Comparison of ENCODE assay signal across 13 cellular contexts in genomic region chr17:65183736-65184135, GRCh38. TPM values are rescaled to one million over a fixed set of nuclear protein-coding genes. Genes with fewer than 3 reads are reported as not detected.
DNase-seq lines count a peak whose midpoint lies in the region; ATAC-seq, FAIRE-seq and TF ChIP-seq lines count a peak whose summit lies in the region.
"Had no signal": no experiment of that assay in that cellular context is flagged by ENCODE, and none has a peak within 500 bp of the region (broad histone marks: within the 10 kb centered on the region; RNA-seq: fewer than 3 reads in every experiment).

No MANE protein-coding gene starts in this region.

- no peak overlapping the region for H3K4me3 ChIP-seq in A549

- no peak for TF ChIP-seq POLR2A in A549 (IDR thresholded peaks at IDR 0.05; ENCODE audit: low read length)

- CTCF ChIA-PET in A549 (lab: Yijun Ruan, JAX), result interaction anchor here (2.1 kb wide), 1 partner anchor 14 kb away, joined by 9 read pairs; no protein-coding TSS in a partner anchor

- TF ChIP-seq CTCF in A549 (IDR thresholded peaks at IDR 0.05), result no peak
- TF ChIP-seq CTCF in HFFc6 (IDR thresholded peaks at IDR 0.05), result no peak

- H3K4me1 Mint-ChIP-seq in HFFc6 (ENCODE audit: low read depth), result peaks cover 56% of the 10 kb centered on the region

- TF ChIP-seq EP300 in A549 (IDR thresholded peaks at IDR 0.05), result no peak

- peak; percentile 43 for FAIRE-seq in A549 (lab: Jason Lieb, UNC)

- no peaks in the 10 kb centered on the region for H3K9me3 ChIP-seq in A549

- TF ChIP-seq RAD21 in A549 (conservative IDR thresholded peaks at IDR 0.05 in 1 of 2, IDR thresholded peaks at IDR 0.05 in 1 of 2), result no peak

- DNase-seq in A549 (ENCODE audit: low read depth in 1 of 2, low spot score in 1 of 2) (peak; percentile 35 to 74), HFFc6 (peak; percentile 55), T47D (ENCODE audit: low read depth in 1 of 2, low spot score in 1 of 2) (peak; percentile 25 to 80), islet precursor cell (peak; percentile 85), SHP77 treated with DMSO at 0.1 percent for 48 hours (lab: John Stamatoyannopoulos, UW) (no peak), nucleus accumbens (lab: John Stamatoyannopoulos, UW) (no peak)
- DNase-seq: activated T-cell treated with anti-CD3 and anti-CD28 coated beads, Interleukin-2, amount 50 U/mL, for 48 hours; NCI-H524; stimulated activated naive CD4-positive, alpha-beta T cell; T1000 had no signal

- 2% methylated on average over 6 of the region's 6 CpGs for WGBS in A549 (ENCODE audit: missing lambda C conversion rate)

- peak overlapping the region; percentile 24 to 77; a peak in 5 of 6 replicates for H3K27ac ChIP-seq in A549

- ATAC-seq in A549 (peak; percentile 58 to 85), HG03354 (IDR thresholded peaks at IDR 0.05; ENCODE audit: poor library complexity, severe bottlenecking, unreplicated experiment) (no peak), HG03175 (IDR thresholded peaks at IDR 0.05; ENCODE audit: unreplicated experiment) (no peak)

- H3K4me1 ChIP-seq in A549, result peaks cover 18% of the 10 kb centered on the region

- H3K4me2 ChIP-seq in A549, result peak overlapping the region; percentile 50

- H3K27me3 Mint-ChIP-seq in HFFc6 (ENCODE audit: insufficient read depth), result peaks cover 4% of the 10 kb centered on the region

- in situ Hi-C loops in T47D (cut with HindIII; ENCODE audit: low pct_unique_long_range_greater_than_20kb, low sequenced_read_pairs), result no loop called here

- POLR2A ChIA-PET in A549 (lab: Yijun Ruan, JAX), result no interaction called here

- peak overlapping the region; percentile 39; the same call in 1 of the 2 replicates for H3K27ac Mint-ChIP-seq in HFFc6
- H3K27ac Mint-ChIP-seq: CD14-positive monocyte had no signal

- H3K9me3 Mint-ChIP-seq in HFFc6, result no peaks in the 10 kb centered on the region
- H3K9me3 Mint-ChIP-seq: CD14-positive monocyte had no signal

- H3K36me3 Mint-ChIP-seq in HFFc6 (ENCODE audit: low read depth), result no peaks in the 10 kb centered on the region
- H3K36me3 Mint-ChIP-seq: CD14-positive monocyte had no signal

- H3K4me3 Mint-ChIP-seq in HFFc6, result peak overlapping the region; percentile 60
- H3K4me3 Mint-ChIP-seq: CD14-positive monocyte had no signal

TF ChIP-seq in A549, 52 proteins besides CTCF, POLR2A, EP300 and RAD21:
- TF ChIP-seq GATA3 (IDR thresholded peaks at IDR 0.05; ENCODE audit: borderline replicate concordance), result peak; percentile 44; the same call in 1 of the 2 replicates
- TF ChIP-seq ZNF302 (CRISPR knock-in tag; IDR thresholded peaks at IDR 0.05), result no peak
- no peak for TF ChIP-seq JUNB (IDR thresholded peaks at IDR 0.05)
- TF ChIP-seq HOXB13 (CRISPR knock-in tag; IDR thresholded peaks at IDR 0.05; ENCODE audit: low read depth), result no peak
- TF ChIP-seq, protein P1, sequence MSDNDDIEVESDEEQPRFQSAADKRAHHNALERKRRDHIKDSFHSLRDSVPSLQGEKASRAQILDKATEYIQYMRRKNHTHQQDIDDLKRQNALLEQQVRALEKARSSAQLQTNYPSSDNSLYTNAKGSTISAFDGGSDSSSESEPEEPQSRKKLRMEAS (IDR thresholded peaks at IDR 0.05), result peak; percentile 41; the same call in 1 of the 2 replicates
- TF ChIP-seq SREBF2 (IDR thresholded peaks at IDR 0.05), result no peak

RNA-seq across cellular contexts. Expression of gene RGS9, which starts 46.6 kb away (rescaled TPM):
- polyA plus RNA-seq in A549 (2011; rRNA removed), result 11.2 and 14.3 TPM in 2 replicates
- 5.5 and 6.1 TPM in 2 replicates for polyA plus RNA-seq in A549 (2012; cell fraction: cytosol; rRNA removed)
- polyA plus RNA-seq in A549 (2012; cell fraction: nucleus; rRNA removed), result 1.5 and 2.3 TPM in 2 replicates
- polyA plus RNA-seq in A549 (2017; fragmentation: RNase III; extraction: RNeasy Plus Mini Kit Qiagen cat#74134 plus additional on column Dnase treatment), result 6.9 to 8.2 TPM (median 7.0 TPM) in 3 replicates
- polyA minus RNA-seq in A549 (2011; rRNA and poly(A)+ RNA removed), result 7.6 and 8.6 TPM in 2 replicates
- under 1 TPM; 0.31 to 0.97 (median 0.42) TPM for total RNA-seq in HFFc6 (2021; fragmentation: NEBNext Ultra II Directional; extraction: Animal tissue kit (Norgen Biotek cat#: 25700))
- polyA plus RNA-seq: CD14-positive monocyte had no signal

Comparison
In these comparisons a context has a peak if more than half of its experiments do, and no peak if none do; other contexts are left out.
1. ATAC-seq: peak in A549 (2 of 2); none in HG03354 (single experiment) and HG03175 (single experiment).
2. DNase-seq: peak in A549 (2 of 2), HFFc6 (single experiment), T47D (2 of 2) and islet precursor cell (single experiment); none in SHP77 treated with DMSO at 0.1 percent for 48 hours (single experiment) and nucleus accumbens (0 of 56).